26 cellular contexts compared by ENCODE assay signal in the genomic region with DNA sequence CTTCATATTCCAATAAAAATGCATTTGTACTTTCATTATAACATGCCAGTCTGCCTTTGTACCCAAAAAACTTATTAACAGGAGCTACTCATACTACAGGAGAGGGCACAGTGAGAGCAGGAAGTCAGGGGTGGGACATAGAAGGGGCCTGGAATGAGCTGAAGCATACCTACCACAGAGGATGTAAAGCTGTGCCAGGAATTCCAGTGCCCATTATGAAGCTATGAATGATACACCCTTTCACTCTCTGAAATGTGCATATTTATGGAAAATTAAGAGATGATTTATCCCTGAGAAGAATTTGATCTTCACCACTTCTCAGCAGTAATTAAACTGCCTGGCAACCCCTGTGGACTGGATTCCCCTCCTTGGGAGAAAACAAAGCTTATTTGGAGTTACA.
"Had no signal": no experiment of that assay in that cellular context is flagged by ENCODE, and none has a peak within 500 bp of the region (broad histone marks: within the 10 kb centered on the region; RNA-seq: fewer than 3 reads in every experiment).

No MANE protein-coding gene starts in this region.

- ATAC-seq: activated naive CD8-positive, alpha-beta T cell treated with anti-CD3 and anti-CD28 coated beads, Interleukin-2, amount 50 U/mL, for 24 hours; effector memory CD8-positive, alpha-beta T cell; gastrocnemius medialis; heart left ventricle; left colon; mucosa of descending colon; pancreas; psoas muscle; right cardiac atrium; upper lobe of right lung had no signal

- DNase-seq: activated B cell treated with CpG ODN at 0.5 μM for 24 hours; activated CD4-positive, alpha-beta memory T cell treated with anti-CD3 and anti-CD28 coated beads, Interleukin-2, amount 10 ng/mL, durations not matched to agents 7 days and 5 days; activated CD4-positive, alpha-beta T cell treated with anti-CD3 and anti-CD28 coated beads for 4 hours; activated gamma-delta T cell; activated naive CD4-positive, alpha-beta T cell treated with anti-CD3 and anti-CD28 coated beads, Interleukin-2, amount 50 U/mL, for 16 hours; activated naive CD8-positive, alpha-beta T cell treated with anti-CD3 and anti-CD28 coated beads, Interleukin-2, amount 50 U/mL, for 24 hours; activated T-cell treated with anti-CD3 and anti-CD28 coated beads for 4 hours; central memory CD4-positive, alpha-beta T cell; dorsolateral prefrontal cortex; effector memory CD8-positive, alpha-beta T cell; gastrocnemius medialis; left colon; mesenchymal stem cell; mucosa of descending colon; nephron progenitor cell; pancreas; psoas muscle; right cardiac atrium; stimulated activated CD4-positive, alpha-beta T cell treated with anti-CD3 and anti-CD28 coated beads, Interleukin-1b, Interleukin-23, amount 100 ng/mL, for 48 hours; substantia nigra; T-helper 9 cell; thyroid gland; upper lobe of right lung had no signal

- H3K4me1 ChIP-seq: ascending aorta, pancreas, upper lobe of right lung had no signal

- H3K27ac ChIP-seq: ascending aorta, dorsolateral prefrontal cortex, esophagus muscularis mucosa, gastrocnemius medialis, heart left ventricle, pancreas, psoas muscle, thyroid gland, upper lobe of right lung had no signal

- H3K27me3 ChIP-seq: ascending aorta, dorsolateral prefrontal cortex, esophagus muscularis mucosa, gastrocnemius medialis, heart left ventricle, pancreas, thyroid gland, upper lobe of right lung had no signal

- H3K36me3 ChIP-seq: ascending aorta, esophagus muscularis mucosa, gastrocnemius medialis, heart left ventricle, pancreas, thyroid gland, upper lobe of right lung had no signal

- H3K4me3 ChIP-seq: ascending aorta, dorsolateral prefrontal cortex, esophagus muscularis mucosa, gastrocnemius medialis, heart left ventricle, mucosa of descending colon, pancreas, psoas muscle, thyroid gland, upper lobe of right lung had no signal

- H3K9me3 ChIP-seq: ascending aorta, esophagus muscularis mucosa, gastrocnemius medialis, mucosa of descending colon, pancreas, psoas muscle, thyroid gland, upper lobe of right lung had no signal
